9 cellular contexts compared by ENCODE assay signal in the genomic region with DNA sequence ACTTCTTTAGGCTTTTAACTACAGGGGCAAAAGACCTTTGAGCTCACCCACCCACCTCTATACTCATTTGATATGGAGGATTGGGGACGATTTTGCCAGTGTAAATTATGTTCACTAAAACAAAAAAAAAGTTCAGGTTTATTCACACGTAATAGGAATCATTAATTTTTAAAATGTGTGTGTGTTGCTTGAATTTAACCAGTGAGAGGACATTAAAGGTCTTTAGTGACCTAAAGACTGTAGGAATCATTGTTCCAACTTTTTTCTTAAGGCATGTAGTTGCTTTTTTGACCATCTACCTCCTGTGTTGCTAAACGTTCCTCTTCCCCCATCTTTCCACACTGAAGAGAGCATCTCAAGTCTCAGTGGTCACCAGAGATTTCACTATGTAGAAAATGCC. TPM values are rescaled to one million over a fixed set of nuclear protein-coding genes. Genes with fewer than 3 reads are reported as not detected.
A peak's percentile ranks its signal among the peaks of the same experiment; 100 is the strongest.
DNase-seq lines count a peak whose midpoint lies in the region; ATAC-seq, FAIRE-seq and TF ChIP-seq lines count a peak whose summit lies in the region.
"Had no signal": no experiment of that assay in that cellular context is flagged by ENCODE, and none has a peak within 500 bp of the region (broad histone marks: within the 10 kb centered on the region; RNA-seq: fewer than 3 reads in every experiment).

No MANE protein-coding gene starts in this region.

- no peaks in the 10 kb centered on the region for H3K27me3 ChIP-seq in keratinocyte (ENCODE audit: control insufficient read depth, extremely low read depth, insufficient read depth, low read length)

- H3K27ac ChIP-seq in keratinocyte (ENCODE audit: control insufficient read depth, insufficient read depth, low read length) = peak overlapping the region; percentile 87

- peak overlapping the region; percentile 93 for H3K4me2 ChIP-seq in keratinocyte (ENCODE audit: control insufficient read depth, extremely low read depth, insufficient read depth, low read depth, low read length)

- H3K9me3 Mint-ChIP-seq in activated naive CD4-positive, alpha-beta T cell treated with anti-CD3 and anti-CD28 coated beads for 36 hours = no peaks in the 10 kb centered on the region
- H3K9me3 Mint-ChIP-seq in activated naive CD8-positive, alpha-beta T cell treated with anti-CD3 and anti-CD28 coated beads for 36 hours = no peaks in the 10 kb centered on the region
- H3K9me3 Mint-ChIP-seq in type B pancreatic cell = no peaks in the 10 kb centered on the region

- H3K79me2 ChIP-seq in keratinocyte (ENCODE audit: control insufficient read depth, insufficient read depth, low read length) = peaks cover 40% of the 10 kb centered on the region

- H2AFZ ChIP-seq in keratinocyte (ENCODE audit: control insufficient read depth, low read length) = no peak overlapping the region

- dilution Hi-C loops in keratinocyte (cut with MboI; ENCODE audit: extremely low pct_ligation_motif_present, low sequenced_read_pairs) = no loop called here

- no peak for FAIRE-seq in keratinocyte (lab: Jason Lieb, UNC)

- H3K27me3 Mint-ChIP-seq in activated naive CD4-positive, alpha-beta T cell treated with anti-CD3 and anti-CD28 coated beads for 36 hours (ENCODE audit: low read depth) = no peaks in the 10 kb centered on the region
- no peaks in the 10 kb centered on the region for H3K27me3 Mint-ChIP-seq in activated naive CD8-positive, alpha-beta T cell treated with anti-CD3 and anti-CD28 coated beads for 36 hours
- H3K27me3 Mint-ChIP-seq in type B pancreatic cell = no peaks in the 10 kb centered on the region

- intact Hi-C loops in activated naive CD4-positive, alpha-beta T cell treated with anti-CD3 and anti-CD28 coated beads for 36 hours (cut with micrococcal nuclease) = loop anchor here (2.0 to 10.0 kb wide), 6 partner anchors 566 to 1642 kb away; partner anchors contain the start of genes NDUFB2, TMEM178B and ZYX

- peaks cover 14 to 18% of the 10 kb centered on the region in 2 experiments for H3K36me3 ChIP-seq in keratinocyte (ENCODE audit: control insufficient read depth in 2 of 2, extremely low read depth in 1 of 2, insufficient read depth in 2 of 2, low read length in 2 of 2)

- H4K20me1 ChIP-seq in keratinocyte (ENCODE audit: control insufficient read depth, extremely low read depth, insufficient read depth, low read length) = no peaks in the 10 kb centered on the region

- peak overlapping the region; percentile 90 for H3K4me3 Mint-ChIP-seq in activated naive CD4-positive, alpha-beta T cell treated with anti-CD3 and anti-CD28 coated beads for 36 hours
- H3K4me3 Mint-ChIP-seq in activated naive CD8-positive, alpha-beta T cell treated with anti-CD3 and anti-CD28 coated beads for 36 hours = peak overlapping the region; percentile 98
- H3K4me3 Mint-ChIP-seq in type B pancreatic cell = peak overlapping the region; percentile 82

- no peaks in the 10 kb centered on the region for H3K9me1 ChIP-seq in keratinocyte (ENCODE audit: control insufficient read depth, extremely low read depth, insufficient read depth, low read length)

- TF ChIP-seq CTCF in keratinocyte (optimal IDR thresholded peaks at IDR 0.05 in 1 of 3, IDR thresholded peaks at IDR 0.05 in 1 of 3, conservative IDR thresholded peaks at IDR 0.05 in 1 of 3; ENCODE audit: extremely low read depth in 1 of 3, insufficient read depth in 2 of 3, low read length in 3 of 3) (no peak), type B pancreatic cell (conservative IDR thresholded peaks at IDR 0.05) (no peak)

- no peak for DNase-seq in activated naive CD4-positive, alpha-beta T cell treated with anti-CD3 and anti-CD28 coated beads for 36 hours
- DNase-seq in activated naive CD4-positive, alpha-beta T cell treated with anti-CD3 and anti-CD28 coated beads, Interleukin-2, amount 50 U/mL, for 16 hours = no peak
- DNase-seq in activated naive CD8-positive, alpha-beta T cell treated with anti-CD3 and anti-CD28 coated beads for 36 hours = no peak
- no peak for DNase-seq in keratinocyte (ENCODE audit: low read depth, low spot score)
- no peak for DNase-seq in type B pancreatic cell (ENCODE audit: extremely low spot score, unreplicated experiment)
- DNase-seq in SIG-M5 (lab: John Stamatoyannopoulos, UW) = no peak
- no peak for DNase-seq in inferior parietal cortex (ENCODE audit: extremely low spot score)
- DNase-seq: activated CD8-positive, alpha-beta memory T cell treated with anti-CD3 and anti-CD28 coated beads, Interleukin-2, amount 50 U/mL, for 4 hours had no signal

- H3K36me3 Mint-ChIP-seq in activated naive CD4-positive, alpha-beta T cell treated with anti-CD3 and anti-CD28 coated beads for 36 hours (ENCODE audit: low read depth) = peaks cover 40% of the 10 kb centered on the region
- H3K36me3 Mint-ChIP-seq in activated naive CD8-positive, alpha-beta T cell treated with anti-CD3 and anti-CD28 coated beads for 36 hours = peaks cover 40% of the 10 kb centered on the region
- H3K36me3 Mint-ChIP-seq in type B pancreatic cell = peaks cover 30% of the 10 kb centered on the region

- peak overlapping the region; percentile 96 for H3K27ac Mint-ChIP-seq in activated naive CD4-positive, alpha-beta T cell treated with anti-CD3 and anti-CD28 coated beads for 36 hours
- peak overlapping the region; percentile 98 for H3K27ac Mint-ChIP-seq in activated naive CD8-positive, alpha-beta T cell treated with anti-CD3 and anti-CD28 coated beads for 36 hours
- H3K27ac Mint-ChIP-seq in type B pancreatic cell = peak overlapping the region; percentile 98

- CTCF ChIA-PET in activated naive CD4-positive, alpha-beta T cell treated with anti-CD3 and anti-CD28 coated beads for 36 hours (lab: Charles Lee) = interaction anchor here (0.7 to 6.1 kb wide), 7 partner anchors 11 to 88 kb away, joined by 3 to 52 read pairs (median 3); no protein-coding TSS in a partner anchor

- peaks cover 16% of the 10 kb centered on the region for H3K4me1 ChIP-seq in keratinocyte (ENCODE audit: control insufficient read depth, extremely low read depth, insufficient read depth, low read length)

- H3K9me3 ChIP-seq in keratinocyte (ENCODE audit: control insufficient read depth, low read depth, low read length) = no peaks in the 10 kb centered on the region

- H3K9ac ChIP-seq in keratinocyte (ENCODE audit: control insufficient read depth, extremely low read depth, insufficient read depth, low read length) = peak overlapping the region; percentile 91

- peaks cover 45% of the 10 kb centered on the region for H3K4me1 Mint-ChIP-seq in activated naive CD4-positive, alpha-beta T cell treated with anti-CD3 and anti-CD28 coated beads for 36 hours (ENCODE audit: low read depth)
- peaks cover 31% of the 10 kb centered on the region for H3K4me1 Mint-ChIP-seq in activated naive CD8-positive, alpha-beta T cell treated with anti-CD3 and anti-CD28 coated beads for 36 hours
- peaks cover 17% of the 10 kb centered on the region for H3K4me1 Mint-ChIP-seq in type B pancreatic cell (ENCODE audit: unreplicated experiment)

- H3K4me3 ChIP-seq in keratinocyte (ENCODE audit: control insufficient read depth in 2 of 3, extremely low read depth in 1 of 3, insufficient read depth in 2 of 3, low read depth in 1 of 3, low read length in 3 of 3) = peak overlapping the region; percentile 94 to 100 (median 96)

- no peak for ATAC-seq in GM21825 (IDR thresholded peaks at IDR 0.05; ENCODE audit: unreplicated experiment)

RNA-seq across cellular contexts. Expression of gene SSBP1, which starts 1.1 kb away (rescaled TPM):
- 100 to 1,000 TPM; 202 to 230 TPM for total RNA-seq in activated naive CD4-positive, alpha-beta T cell treated with anti-CD3 and anti-CD28 coated beads for 36 hours
- total RNA-seq in activated naive CD8-positive, alpha-beta T cell treated with anti-CD3 and anti-CD28 coated beads for 36 hours = 100 to 1,000 TPM; 309 to 318 TPM
- polyA plus RNA-seq in keratinocyte = 127 to 244 TPM (median 230 TPM) in 3 replicates
- 49.2 TPM for polyA plus RNA-seq in keratinocyte (2011; ENCODE audit: low read depth)
- polyA plus RNA-seq in keratinocyte (2011; cell fraction: cytosol; rRNA removed) = 176 and 226 TPM in 2 replicates
- 124 and 160 TPM in 2 replicates for polyA plus RNA-seq in keratinocyte (2011; cell fraction: nucleus; rRNA removed)
- 164 and 317 TPM in 2 replicates for polyA plus RNA-seq in keratinocyte (2012; ENCODE audit: low replicate concordance)
- polyA minus RNA-seq in keratinocyte = 13.3 to 76.6 TPM (median 35.4 TPM) in 3 replicates
- 50.1 TPM for polyA minus RNA-seq in keratinocyte (2011; cell fraction: cytosol; rRNA and poly(A)+ RNA removed)
- polyA minus RNA-seq in keratinocyte (2011; cell fraction: nucleus; rRNA and poly(A)+ RNA removed) = 30.2 and 53.3 TPM in 2 replicates
- total RNA-seq in type B pancreatic cell (ENCODE audit: low replicate concordance) = 107 and 116 TPM in 2 replicates

RNA-seq across cellular contexts. Expression of gene TAS2R3, which starts 24.6 kb away (rescaled TPM):
- total RNA-seq in activated naive CD4-positive, alpha-beta T cell treated with anti-CD3 and anti-CD28 coated beads for 36 hours = under 1 TPM; 0.69 to 0.96 TPM
- total RNA-seq in activated naive CD8-positive, alpha-beta T cell treated with anti-CD3 and anti-CD28 coated beads for 36 hours = under 1 TPM; 0.32 to 0.60 TPM
- 0.07 to 0.59 TPM (median 0.51 TPM) in 3 replicates for polyA plus RNA-seq in keratinocyte
- not detected for polyA plus RNA-seq in keratinocyte (2011; ENCODE audit: low read depth)
- not detected in 2 replicates for polyA plus RNA-seq in keratinocyte (2011; cell fraction: cytosol; rRNA removed)
- polyA plus RNA-seq in keratinocyte (2011; cell fraction: nucleus; rRNA removed) = 2.0 and 2.8 TPM in 2 replicates
- 0.35 TPM in 1 of 2 replicates, not detected in the other for polyA plus RNA-seq in keratinocyte (2012; ENCODE audit: low replicate concordance)
- polyA minus RNA-seq in keratinocyte = 2.2 to 11.6 TPM (median 9.4 TPM) in 3 replicates
- polyA minus RNA-seq in keratinocyte (2011; cell fraction: cytosol; rRNA and poly(A)+ RNA removed) = not detected
- 7.6 and 18.7 TPM in 2 replicates for polyA minus RNA-seq in keratinocyte (2011; cell fraction: nucleus; rRNA and poly(A)+ RNA removed)
- total RNA-seq in type B pancreatic cell (ENCODE audit: low replicate concordance) = 1.2 and 3.2 TPM in 2 replicates

RNA-seq across cellular contexts. Expression of gene WEE2, which starts 31.1 kb away (rescaled TPM):
- not detected for total RNA-seq in activated naive CD4-positive, alpha-beta T cell treated with anti-CD3 and anti-CD28 coated beads for 36 hours
- total RNA-seq in activated naive CD8-positive, alpha-beta T cell treated with anti-CD3 and anti-CD28 coated beads for 36 hours = not detected
- not detected in 3 replicates for polyA plus RNA-seq in keratinocyte
- polyA plus RNA-seq in keratinocyte (2011; ENCODE audit: low read depth) = 0.09 TPM
- not detected in 2 replicates for polyA plus RNA-seq in keratinocyte (2011; cell fraction: cytosol; rRNA removed)
- not detected in 2 replicates for polyA plus RNA-seq in keratinocyte (2011; cell fraction: nucleus; rRNA removed)
- not detected in 2 replicates for polyA plus RNA-seq in keratinocyte (2012; ENCODE audit: low replicate concordance)
- polyA minus RNA-seq in keratinocyte = not detected in 3 replicates
- polyA minus RNA-seq in keratinocyte (2011; cell fraction: cytosol; rRNA and poly(A)+ RNA removed) = not detected
- not detected in 2 replicates for polyA minus RNA-seq in keratinocyte (2011; cell fraction: nucleus; rRNA and poly(A)+ RNA removed)
- not detected in 2 replicates for total RNA-seq in type B pancreatic cell (ENCODE audit: low replicate concordance)

RNA-seq across cellular contexts. Expression of gene TAS2R4, which starts 37.2 kb away (rescaled TPM):
- total RNA-seq in activated naive CD4-positive, alpha-beta T cell treated with anti-CD3 and anti-CD28 coated beads for 36 hours = under 1 TPM; 0.38 to 0.40 TPM
- total RNA-seq in activated naive CD8-positive, alpha-beta T cell treated with anti-CD3 and anti-CD28 coated beads for 36 hours = under 1 TPM; 0.27 to 0.28 TPM
- 0.24 to 0.73 TPM (median 0.68 TPM) in 3 replicates for polyA plus RNA-seq in keratinocyte
- polyA plus RNA-seq in keratinocyte (2011; ENCODE audit: low read depth) = 1.8 TPM
- not detected in 2 replicates for polyA plus RNA-seq in keratinocyte (2011; cell fraction: cytosol; rRNA removed)
- polyA plus RNA-seq in keratinocyte (2011; cell fraction: nucleus; rRNA removed) = 3.5 and 4.0 TPM in 2 replicates
- 0.16 and 0.86 TPM in 2 replicates for polyA plus RNA-seq in keratinocyte (2012; ENCODE audit: low replicate concordance)
- polyA minus RNA-seq in keratinocyte = 0.52 to 7.1 TPM (median 4.8 TPM) in 3 replicates
- polyA minus RNA-seq in keratinocyte (2011; cell fraction: cytosol; rRNA and poly(A)+ RNA removed) = not detected
- polyA minus RNA-seq in keratinocyte (2011; cell fraction: nucleus; rRNA and poly(A)+ RNA removed) = 6.5 and 12.1 TPM in 2 replicates
- total RNA-seq in type B pancreatic cell (ENCODE audit: low replicate concordance) = 1.00 and 2.2 TPM in 2 replicates

RNA-seq across cellular contexts. Expression of gene DENND11, which starts 37.3 kb away (rescaled TPM):
- 10 to 100 TPM; 29.8 to 30.7 TPM for total RNA-seq in activated naive CD4-positive, alpha-beta T cell treated with anti-CD3 and anti-CD28 coated beads for 36 hours
- total RNA-seq in activated naive CD8-positive, alpha-beta T cell treated with anti-CD3 and anti-CD28 coated beads for 36 hours = 10 to 100 TPM; 29.9 to 32.9 TPM
- polyA plus RNA-seq in keratinocyte = 3.3 to 5.4 TPM (median 4.7 TPM) in 3 replicates
- 2.4 TPM for polyA plus RNA-seq in keratinocyte (2011; ENCODE audit: low read depth)
- 2.1 and 2.8 TPM in 2 replicates for polyA plus RNA-seq in keratinocyte (2011; cell fraction: cytosol; rRNA removed)
- polyA plus RNA-seq in keratinocyte (2011; cell fraction: nucleus; rRNA removed) = 11.5 and 13.4 TPM in 2 replicates
- 3.4 and 3.9 TPM in 2 replicates for polyA plus RNA-seq in keratinocyte (2012; ENCODE audit: low replicate concordance)
- 4.5 to 8.9 TPM (median 6.1 TPM) in 3 replicates for polyA minus RNA-seq in keratinocyte
- polyA minus RNA-seq in keratinocyte (2011; cell fraction: cytosol; rRNA and poly(A)+ RNA removed) = 2.7 TPM
- polyA minus RNA-seq in keratinocyte (2011; cell fraction: nucleus; rRNA and poly(A)+ RNA removed) = 6.1 and 9.4 TPM in 2 replicates
- total RNA-seq in type B pancreatic cell (ENCODE audit: low replicate concordance) = 17.3 and 19.8 TPM in 2 replicates
